Comparison of ENCODE assay signal across 2 cellular contexts in genomic region chr10:21536874-21537273, GRCh38.
TF ChIP-seq lines count a peak whose summit lies in the region.

No MANE protein-coding gene starts in this region.

TF ChIP-seq in HepG2, 621 proteins besides CTCF, POLR2A, EP300 and RAD21:
- no peak for TF ChIP-seq ZNF513 (CRISPR knock-in tag; conservative IDR thresholded peaks at IDR 0.05)
- TF ChIP-seq MTA1 (CRISPR knock-in tag; IDR thresholded peaks at IDR 0.05; ENCODE audit: borderline replicate concordance): 0 out of 2 replicates have a peak, but pooled peaks have one; percentile 54
- TF ChIP-seq ATF7-NPFF (CRISPR knock-in tag; IDR thresholded peaks at IDR 0.05; ENCODE audit: low read depth): no peak
- 0 out of 2 replicates have a peak, but pooled peaks have one; percentile 30 for TF ChIP-seq POLR2G (IDR thresholded peaks at IDR 0.05; ENCODE audit: low read depth, low read length)
- TF ChIP-seq ZNF704 (CRISPR knock-in tag; IDR thresholded peaks at IDR 0.05; ENCODE audit: borderline replicate concordance): 0 out of 2 replicates have a peak, but pooled peaks have one; percentile 26
- TF ChIP-seq HIC2 (CRISPR knock-in tag; IDR thresholded peaks at IDR 0.05; ENCODE audit: low read depth): no peak
- TF ChIP-seq ZBTB7B (CRISPR knock-in tag; IDR thresholded peaks at IDR 0.05): no peak
- TF ChIP-seq SP5 (CRISPR knock-in tag; IDR thresholded peaks at IDR 0.05; ENCODE audit: borderline replicate concordance, low read depth): no peak
- TF ChIP-seq NR2C2 (CRISPR knock-in tag; IDR thresholded peaks at IDR 0.05; ENCODE audit: borderline replicate concordance): 0 out of 2 replicates have a peak, but pooled peaks have one; percentile 22
- TF ChIP-seq HDAC6 (IDR thresholded peaks at IDR 0.05; ENCODE audit: low read depth, low read length): no peak
- no peak for TF ChIP-seq ZNF33A (CRISPR knock-in tag; IDR thresholded peaks at IDR 0.05; ENCODE audit: borderline replicate concordance)
- 0 out of 2 replicates have a peak, but pooled peaks have one; percentile 17 for TF ChIP-seq RXRA (CRISPR knock-in tag; IDR thresholded peaks at IDR 0.05)
- TF ChIP-seq ZNF652 (CRISPR knock-in tag; IDR thresholded peaks at IDR 0.05; ENCODE audit: borderline replicate concordance, low read depth): no peak
- TF ChIP-seq FOSL2 (CRISPR knock-in tag; IDR thresholded peaks at IDR 0.05): peak; percentile 64

TF ChIP-seq in WTC11, 78 proteins besides CTCF, POLR2A, EP300 and RAD21:
- no peak for TF ChIP-seq ZNF281 (CRISPR knock-in tag; IDR thresholded peaks at IDR 0.05)
- TF ChIP-seq, protein P1, sequence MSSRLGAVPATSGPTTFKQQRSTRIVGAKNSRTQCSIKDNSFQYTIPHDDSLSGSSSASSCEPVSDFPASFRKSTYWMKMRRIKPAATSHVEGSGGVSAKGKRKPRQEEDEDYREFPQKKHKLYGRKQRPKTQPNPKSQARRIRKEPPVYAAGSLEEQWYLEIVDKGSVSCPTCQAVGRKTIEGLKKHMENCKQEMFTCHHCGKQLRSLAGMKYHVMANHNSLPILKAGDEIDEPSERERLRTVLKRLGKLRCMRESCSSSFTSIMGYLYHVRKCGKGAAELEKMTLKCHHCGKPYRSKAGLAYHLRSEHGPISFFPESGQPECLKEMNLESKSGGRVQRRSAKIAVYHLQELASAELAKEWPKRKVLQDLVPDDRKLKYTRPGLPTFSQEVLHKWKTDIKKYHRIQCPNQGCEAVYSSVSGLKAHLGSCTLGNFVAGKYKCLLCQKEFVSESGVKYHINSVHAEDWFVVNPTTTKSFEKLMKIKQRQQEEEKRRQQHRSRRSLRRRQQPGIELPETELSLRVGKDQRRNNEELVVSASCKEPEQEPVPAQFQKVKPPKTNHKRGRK (CRISPR knock-in tag; IDR thresholded peaks at IDR 0.05; ENCODE audit: borderline replicate concordance): no peak
- no peak for TF ChIP-seq E2F1 (CRISPR knock-in tag; IDR thresholded peaks at IDR 0.05)
- no peak for TF ChIP-seq ZNF219 (CRISPR knock-in tag; IDR thresholded peaks at IDR 0.05; ENCODE audit: borderline replicate concordance)
- TF ChIP-seq ZNF263 (CRISPR knock-in tag; IDR thresholded peaks at IDR 0.05; ENCODE audit: low read depth): no peak
- TF ChIP-seq, protein P2, sequence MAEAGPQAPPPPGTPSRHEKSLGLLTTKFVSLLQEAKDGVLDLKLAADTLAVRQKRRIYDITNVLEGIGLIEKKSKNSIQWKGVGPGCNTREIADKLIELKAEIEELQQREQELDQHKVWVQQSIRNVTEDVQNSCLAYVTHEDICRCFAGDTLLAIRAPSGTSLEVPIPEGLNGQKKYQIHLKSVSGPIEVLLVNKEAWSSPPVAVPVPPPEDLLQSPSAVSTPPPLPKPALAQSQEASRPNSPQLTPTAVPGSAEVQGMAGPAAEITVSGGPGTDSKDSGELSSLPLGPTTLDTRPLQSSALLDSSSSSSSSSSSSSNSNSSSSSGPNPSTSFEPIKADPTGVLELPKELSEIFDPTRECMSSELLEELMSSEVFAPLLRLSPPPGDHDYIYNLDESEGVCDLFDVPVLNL (CRISPR knock-in tag; IDR thresholded peaks at IDR 0.05; ENCODE audit: borderline replicate concordance, low read depth): no peak
- no peak for TF ChIP-seq RORB (CRISPR knock-in tag; IDR thresholded peaks at IDR 0.05)
